Comparison of ENCODE assay signal across 1 cellular context in the genomic region with DNA sequence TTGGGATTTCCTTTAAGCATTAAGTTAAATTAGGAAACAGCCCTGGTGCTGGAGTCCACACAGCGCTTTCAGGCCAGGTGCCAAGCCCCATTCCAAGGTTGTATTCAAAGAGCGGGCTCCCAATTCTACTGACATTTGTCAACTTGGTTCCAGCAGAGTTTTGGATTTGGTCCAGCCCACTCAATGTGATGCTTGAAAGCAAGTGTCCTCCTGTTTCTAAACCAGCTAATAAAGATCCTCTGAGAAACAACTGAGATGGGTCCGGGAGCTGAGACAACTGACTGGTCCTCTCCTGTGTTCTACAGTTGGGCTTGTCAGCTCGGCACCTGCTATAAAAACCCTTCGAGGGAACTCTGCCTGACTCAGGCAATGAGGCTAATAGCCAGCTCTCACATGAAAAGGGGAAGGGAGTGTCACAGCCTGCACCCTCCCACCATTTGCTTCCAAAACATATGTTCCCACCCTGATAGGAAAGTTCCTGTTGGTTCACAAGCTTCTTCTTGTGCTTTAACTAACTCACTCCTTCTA.
TF ChIP-seq lines count a peak whose summit lies in the region.

No MANE protein-coding gene starts in this region.

TF ChIP-seq in A549, 52 proteins besides CTCF, POLR2A, EP300 and RAD21 (continued from another document):
- no peak for TF ChIP-seq RNF2 (IDR thresholded peaks at IDR 0.05; ENCODE audit: borderline replicate concordance, low read depth)
- TF ChIP-seq CHD2 (IDR thresholded peaks at IDR 0.05; ENCODE audit: low read length, partially characterized antibody) = no peak
